9 cellular contexts compared by ENCODE assay signal in the genomic region with DNA sequence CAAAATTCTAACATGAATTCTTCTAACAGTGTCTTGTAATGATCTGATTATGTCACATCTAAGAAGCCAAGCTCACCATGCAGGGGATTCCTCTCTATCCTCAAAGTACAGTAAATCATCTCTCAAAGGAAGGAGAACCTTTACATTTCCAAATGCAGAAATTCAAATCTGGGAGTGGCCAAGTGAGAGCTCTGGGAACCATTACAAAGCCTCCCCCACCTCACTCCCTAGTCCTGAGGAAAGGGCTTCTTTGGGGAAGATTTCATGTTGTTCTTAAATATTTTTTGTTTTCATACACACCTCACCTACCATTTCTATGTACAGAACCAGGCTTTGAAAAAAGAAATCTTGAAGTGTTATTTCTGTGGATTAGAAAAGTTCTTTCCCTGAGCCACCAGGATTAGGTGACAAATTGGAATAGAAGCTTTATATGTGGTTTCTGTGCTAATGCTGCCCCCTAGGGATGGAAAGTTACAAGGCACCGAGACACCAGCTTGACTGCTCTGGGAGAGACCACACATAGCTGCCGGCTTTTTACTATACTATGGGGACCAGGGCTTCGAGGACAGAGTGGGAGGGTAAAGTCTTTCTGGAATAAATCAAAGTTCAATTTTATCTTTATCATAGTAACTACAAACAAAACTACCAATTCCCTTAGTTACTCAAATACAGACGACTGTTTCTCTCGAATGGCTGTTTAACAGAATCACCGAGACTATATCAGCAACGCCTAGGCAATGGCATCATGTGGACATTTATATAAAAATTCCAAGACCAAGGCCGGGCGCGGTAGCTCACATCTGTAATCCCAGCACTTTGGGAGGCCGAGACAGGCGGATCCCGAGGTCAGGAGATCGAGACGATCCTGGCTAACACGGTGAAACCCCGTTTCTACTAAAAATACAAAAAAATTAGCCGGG.
DNase-seq lines count a peak whose midpoint lies in the region; ATAC-seq lines count a peak whose summit lies in the region.
"Had no signal": no experiment of that assay in that cellular context is flagged by ENCODE, and none has a peak within 500 bp of the region (broad histone marks: within the 10 kb centered on the region; RNA-seq: fewer than 3 reads in every experiment).

No MANE protein-coding gene starts in this region.

- H3K4me1 ChIP-seq in right cardiac atrium (ENCODE audit: control insufficient read depth, insufficient read depth, low read length), result peaks cover 10% of the 10 kb centered on the region

- peak; percentile 67 to 73 for ATAC-seq in right cardiac atrium
- no peak for ATAC-seq in HG03439 (IDR thresholded peaks at IDR 0.05; ENCODE audit: unreplicated experiment)

- intact Hi-C loops in right cardiac atrium (cut with DNase I), result loop anchor here in 3 of 4 donors (5.0 to 10.0 kb wide), 3 partner anchors 37 to 171 kb away; no protein-coding TSS in a partner anchor

- WGBS in right cardiac atrium, result 68% methylated on average over 18 of the region's 18 CpGs

- DNase-seq in NK-92 treated with Interleukin-12 subunit alpha and Interleukin-12 subunit beta, amount 100 ng/mL, for 24 hours (lab: John Stamatoyannopoulos, UW), result peak; percentile 11
- no peak for DNase-seq in NK-92 (lab: John Stamatoyannopoulos, UW; ENCODE audit: unreplicated experiment)
- DNase-seq in NCI-H1417 treated with DMSO at 0.1 percent for 48 hours (lab: John Stamatoyannopoulos, UW), result peak; percentile 49
- peak; percentile 33 to 85 for DNase-seq in SW 1271 (lab: John Stamatoyannopoulos, UW)
- peak; percentile 49 for DNase-seq in amniotic stem cell (lab: John Stamatoyannopoulos, UW)
- peak in 2 of 3 donors; percentile 60 to 78 for DNase-seq in right cardiac atrium
- DNase-seq in retina, result peak; percentile 87

- no peaks in the 10 kb centered on the region for H3K27me3 ChIP-seq in right cardiac atrium (ENCODE audit: control insufficient read depth, insufficient read depth)
- H3K27me3 ChIP-seq: BLaER1 had no signal

- H3K27ac ChIP-seq in right cardiac atrium (ENCODE audit: low read length), result no peak overlapping the region
- H3K27ac ChIP-seq: BLaER1 had no signal

- H3K9me3 ChIP-seq in right cardiac atrium (ENCODE audit: control insufficient read depth, low read length), result no peaks in the 10 kb centered on the region
- H3K9me3 ChIP-seq: BLaER1 had no signal

- no peak overlapping the region for H3K4me3 ChIP-seq in right cardiac atrium (ENCODE audit: low read length)
- H3K4me3 ChIP-seq: BLaER1 had no signal
